16 cellular contexts compared by ENCODE assay signal in the genomic region with DNA sequence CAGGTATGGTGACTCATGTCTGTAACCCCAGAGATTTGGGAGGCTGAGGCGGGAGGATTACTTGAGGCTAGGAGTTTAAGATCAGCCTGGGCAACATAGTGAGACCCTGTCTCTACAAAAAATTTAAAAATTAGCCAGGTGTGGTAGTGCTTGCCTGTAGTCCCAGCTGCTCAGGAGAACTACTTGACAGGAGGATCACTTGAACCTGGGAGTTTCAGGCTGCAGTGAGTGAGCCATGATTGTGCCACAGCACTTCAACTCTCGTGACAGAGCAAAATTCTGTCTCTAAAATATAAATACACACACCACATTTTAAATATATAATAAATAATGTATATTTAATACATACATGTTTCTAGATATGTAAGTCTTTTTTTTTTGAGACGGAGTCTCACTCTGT. TPM values are rescaled to one million over a fixed set of nuclear protein-coding genes. Genes with fewer than 3 reads are reported as not detected.
DNase-seq lines count a peak whose midpoint lies in the region; ATAC-seq, FAIRE-seq and TF ChIP-seq lines count a peak whose summit lies in the region.
"Had no signal": no experiment of that assay in that cellular context is flagged by ENCODE, and none has a peak within 500 bp of the region (broad histone marks: within the 10 kb centered on the region; RNA-seq: fewer than 3 reads in every experiment).

No MANE protein-coding gene starts in this region.

- no peak overlapping the region for H2AFZ ChIP-seq in HepG2 (ENCODE audit: low read length)
- H2AFZ ChIP-seq: GM23248 had no signal

- no peaks in the 10 kb centered on the region for H3K9me3 ChIP-seq in liver (ENCODE audit: control insufficient read depth in 4 of 4, low read length in 3 of 4)
- no peaks in the 10 kb centered on the region for H3K9me3 ChIP-seq in HepG2 (ENCODE audit: low read length)
- H3K9me3 ChIP-seq in right lobe of liver = no peaks in the 10 kb centered on the region
- H3K9me3 ChIP-seq in thyroid gland = no peaks in the 10 kb centered on the region
- H3K9me3 ChIP-seq: A549 had no signal

- H3K4me1 ChIP-seq in liver (ENCODE audit: control insufficient read depth in 4 of 4, insufficient read depth in 4 of 4, low read length in 3 of 4) = peaks cover 6 to 59% (median 51%) of the 10 kb centered on the region in 4 donors
- peaks cover 42% of the 10 kb centered on the region for H3K4me1 ChIP-seq in HepG2 (ENCODE audit: insufficient read depth, low read length)
- peaks cover 0 to 70% (median 21%) of the 10 kb centered on the region in 4 donors for H3K4me1 ChIP-seq in right lobe of liver
- H3K4me1 ChIP-seq in thyroid gland = peaks cover 24 to 47% of the 10 kb centered on the region in 2 donors

- H3K27ac ChIP-seq in liver (ENCODE audit: low read depth in 1 of 2, low read length in 2 of 2) (peak overlapping the region; percentile 32 to 63), HepG2 (ENCODE audit: extremely low read length, insufficient read depth, low read length) (no peak overlapping the region), right lobe of liver (peak overlapping the region in 2 of 3 donors; percentile 51 to 86), thyroid gland (peak overlapping the region; percentile 32 to 54 (median 52))
- H3K27ac ChIP-seq: A549, GM23248 had no signal

- no peak for TF ChIP-seq CTCF in liver (IDR thresholded peaks at IDR 0.05; ENCODE audit: low read depth, low read length, missing input control)
- no peak for TF ChIP-seq CTCF in HepG2 (CRISPR knock-in tag; IDR thresholded peaks at IDR 0.05)
- TF ChIP-seq CTCF in right lobe of liver (IDR thresholded peaks at IDR 0.05) = no peak
- no peak for TF ChIP-seq CTCF in thyroid gland (IDR thresholded peaks at IDR 0.05)

- 94% methylated on average over 3 of the region's 3 CpGs for WGBS in liver
- 97% methylated on average over 3 of the region's 3 CpGs for WGBS in HepG2 (ENCODE audit: low lambda C conversion rate)
- 83% methylated on average over 3 of the region's 3 CpGs for WGBS in right lobe of liver (ENCODE audit: insufficient coverage, low coverage, low lambda C conversion rate, missing lambda C conversion rate)
- 82 to 83% methylated on average over 3 of the region's 3 CpGs for WGBS in thyroid gland, 2 donors

- CTCF ChIA-PET in HepG2 (lab: Yijun Ruan, JAX; ENCODE audit: low intra/inter-chr PET ratio, low total read pairs) = no interaction called here

- TF ChIP-seq POLR2A in HepG2 (IDR thresholded peaks at IDR 0.05; ENCODE audit: insufficient read depth in 1 of 2, low read depth in 2 of 2, low read length in 2 of 2) = no peak
- no peak for TF ChIP-seq POLR2A in right lobe of liver (IDR thresholded peaks at IDR 0.05)
- TF ChIP-seq POLR2A in thyroid gland (IDR thresholded peaks at IDR 0.05) = no peak

- in situ Hi-C loops in HepG2 (cut with HindIII; ENCODE audit: extremely low pct_ligation_motif_present, low pct_unique_long_range_greater_than_20kb) = no loop called here

- no peak overlapping the region for H3K4me2 ChIP-seq in HepG2 (ENCODE audit: low read depth, low read length)
- H3K4me2 ChIP-seq: A549 had no signal

- H3K27me3 ChIP-seq in liver (ENCODE audit: control insufficient read depth in 4 of 4, insufficient read depth in 4 of 4, low read length in 3 of 4) (no peaks in the 10 kb centered on the region), HepG2 (ENCODE audit: control insufficient read depth in 1 of 2, insufficient read depth in 2 of 2, low read length in 2 of 2) (no peaks in the 10 kb centered on the region; a peak in 1 of 5 replicates), right lobe of liver (no peaks in the 10 kb centered on the region), thyroid gland (no peaks in the 10 kb centered on the region)

- intact Hi-C loops in HepG2 (cut with micrococcal nuclease; ENCODE audit: unreplicated experiment) (no loop called here), right lobe of liver (cut with DNase I) (no loop called here), thyroid gland (cut with DNase I) (no loop called here), posterior vena cava (cut with DNase I) (no loop called here)

- no peak for ATAC-seq in HepG2
- no peak for ATAC-seq in right lobe of liver
- ATAC-seq: A549; CD8-positive, alpha-beta T cell; HCT116 had no signal

- BruUV-seq in HepG2 (replicated peaks; lab: Mats Ljungman, UMichigan) = no TSS peak

- no peak for DNase-seq in HepG2 (ENCODE audit: low spot score)
- no peak for DNase-seq in right lobe of liver
- peak; percentile 59 to 64 for DNase-seq in thyroid gland
- DNase-seq in posterior vena cava (ENCODE audit: low spot score) = no peak
- no peak for DNase-seq in AG08396 (ENCODE audit: low spot score)
- DNase-seq: CD8-positive, alpha-beta T cell; COR-L47; DMS153; GF-D8; IMR-90 had no signal

- no peak for TF ChIP-seq EP300 in HepG2 (IDR thresholded peaks at IDR 0.05; ENCODE audit: low read depth in 2 of 2, low read length in 2 of 2)
- TF ChIP-seq EP300 in HepG2 (CRISPR knock-in tag; IDR thresholded peaks at IDR 0.05; ENCODE audit: borderline replicate concordance) = no peak

- H3K4me3 ChIP-seq in liver (ENCODE audit: low read depth in 1 of 3, low read length in 3 of 3) (no peak overlapping the region), HepG2 (replicated peaks in 1 of 3; ENCODE audit: insufficient read depth in 1 of 3, low read depth in 2 of 3, low read length in 3 of 3) (no peak overlapping the region), right lobe of liver (no peak overlapping the region), thyroid gland (replicated peaks in 1 of 3) (no peak overlapping the region)
- H3K4me3 ChIP-seq: A549, GM23248 had no signal

- TF ChIP-seq RAD21 in liver (IDR thresholded peaks at IDR 0.05) (no peak), HepG2 (CRISPR knock-in tag; IDR thresholded peaks at IDR 0.05) (no peak)

- peaks cover 2% of the 10 kb centered on the region for H3K79me2 ChIP-seq in HepG2 (ENCODE audit: insufficient read depth, low read length)

- no peaks in the 10 kb centered on the region for H4K20me1 ChIP-seq in HepG2 (ENCODE audit: insufficient read depth, low read length)

- no peak for FAIRE-seq in HepG2 (lab: Jason Lieb, UNC)
- FAIRE-seq: A549, D721Med, H54 had no signal

- H3K36me3 ChIP-seq in liver (ENCODE audit: control insufficient read depth in 4 of 4, insufficient read depth in 3 of 4, low read depth in 1 of 4, low read length in 3 of 4) = no peaks in the 10 kb centered on the region
- no peaks in the 10 kb centered on the region; a peak in 1 of 5 replicates for H3K36me3 ChIP-seq in HepG2 (replicated peaks in 1 of 2; ENCODE audit: control insufficient read depth in 1 of 2, insufficient read depth in 2 of 2, low read length in 2 of 2)
- H3K36me3 ChIP-seq in right lobe of liver = no peaks in the 10 kb centered on the region
- no peaks in the 10 kb centered on the region for H3K36me3 ChIP-seq in thyroid gland

- H3K9ac ChIP-seq in liver (ENCODE audit: low read depth in 1 of 2, low read length in 2 of 2) (no peak overlapping the region), HepG2 (ENCODE audit: insufficient read depth, low read depth, low read length) (no peak overlapping the region)
- H3K9ac ChIP-seq: GM23248 had no signal

- POLR2A ChIA-PET in HepG2 (lab: Yijun Ruan, JAX) = interaction anchor here (0.8 kb wide), 1 partner anchor 118 kb away, joined by 7 read pairs; the partner anchor contains the start of gene DCAF1

TF ChIP-seq in liver, 16 proteins besides CTCF, POLR2A, EP300 and RAD21:
- TF ChIP-seq, protein P1, sequence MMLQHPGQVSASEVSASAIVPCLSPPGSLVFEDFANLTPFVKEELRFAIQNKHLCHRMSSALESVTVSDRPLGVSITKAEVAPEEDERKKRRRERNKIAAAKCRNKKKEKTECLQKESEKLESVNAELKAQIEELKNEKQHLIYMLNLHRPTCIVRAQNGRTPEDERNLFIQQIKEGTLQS (IDR thresholded peaks at IDR 0.05) = no peak
- no peak for TF ChIP-seq FOXA1 (IDR thresholded peaks at IDR 0.05)
- no peak for TF ChIP-seq HNF4G (IDR thresholded peaks at IDR 0.05)
- TF ChIP-seq YY1 (IDR thresholded peaks at IDR 0.05) = no peak

RNA-seq across cellular contexts. Expression of gene TEX264, which starts 53.5 kb away (rescaled TPM):
- total RNA-seq in liver (10 to 100 TPM; 21.2 to 31.2 TPM), HepG2 (2016; rRNA removed; fragmentation: Illumina TruSeq; extraction: Trizol) (18.8 and 35.2 TPM in 2 replicates), right lobe of liver (10 to 100 TPM; 26.5 to 67.0 (median 40.8) TPM), thyroid gland (100 to 1,000 TPM in 3 of 4 donors, 10 to 100 TPM in 1; 74.3 to 135 (median 122) TPM), posterior vena cava (10 to 100 TPM; 17.8 to 24.8 TPM)
- polyA plus RNA-seq in liver (10 to 100 TPM; 40.0 to 48.4 TPM), HepG2 (2011; rRNA removed) (52.1 and 59.2 TPM in 2 replicates)
- 17.1 and 21.8 TPM in 2 replicates for total RNA-seq in HepG2 (2016; cell fraction: cytosol; rRNA removed; fragmentation: Illumina TruSeq; extraction: Trizol; ENCODE audit: low read depth)
- 21.1 and 37.8 TPM in 2 replicates for total RNA-seq in HepG2 (2016; cell fraction: insoluble cytoplasmic fraction; rRNA removed; fragmentation: Illumina TruSeq; extraction: Trizol)
- total RNA-seq in HepG2 (2016; cell fraction: membrane; rRNA removed; fragmentation: Illumina TruSeq; extraction: Trizol) = 21.4 and 24.5 TPM in 2 replicates
- total RNA-seq in HepG2 (2016; cell fraction: nucleus; rRNA removed; fragmentation: Illumina TruSeq; extraction: Trizol) = 32.3 and 33.9 TPM in 2 replicates
- polyA plus RNA-seq in HepG2 (2011; cell fraction: cytosol; rRNA removed) = 63.4 and 75.9 TPM in 2 replicates
- 42.5 and 44.4 TPM in 2 replicates for polyA plus RNA-seq in HepG2 (2011; cell fraction: nucleus; rRNA removed)
- 22.0 and 25.2 TPM in 2 replicates for polyA plus RNA-seq in HepG2 (2012)
- 20.4 and 25.7 TPM in 2 replicates for polyA plus RNA-seq in HepG2 (2016; cell fraction: cytosol; fragmentation: Illumina TruSeq; extraction: Trizol; ENCODE audit: low read depth)
- polyA plus RNA-seq in HepG2 (2016; cell fraction: insoluble cytoplasmic fraction; fragmentation: Illumina TruSeq; extraction: Trizol; ENCODE audit: low read depth) = 23.5 and 26.8 TPM in 2 replicates
- polyA plus RNA-seq in HepG2 (2016; cell fraction: membrane; fragmentation: Illumina TruSeq; extraction: Trizol; ENCODE audit: low read depth) = 21.8 and 22.3 TPM in 2 replicates
- 54.4 and 73.2 TPM in 2 replicates for polyA plus RNA-seq in HepG2 (2016; cell fraction: nucleus; fragmentation: Illumina TruSeq; extraction: Trizol; ENCODE audit: insufficient read depth, low read depth)
- polyA minus RNA-seq in HepG2 (2011; rRNA and poly(A)+ RNA removed; ENCODE audit: low replicate concordance) = 115 and 158 TPM in 2 replicates
- 28.8 and 28.9 TPM in 2 replicates for polyA minus RNA-seq in HepG2 (2011; cell fraction: cytosol; rRNA and poly(A)+ RNA removed)
- polyA minus RNA-seq in HepG2 (2011; cell fraction: nucleus; rRNA and poly(A)+ RNA removed) = 9.1 and 11.6 TPM in 2 replicates

Comparison
In these comparisons a context has a peak if more than half of its experiments do, and no peak if none do; other contexts are left out.
1. DNase-seq: peak in thyroid gland (2 of 2); none in HepG2 (single experiment), right lobe of liver (0 of 3), posterior vena cava (single experiment) and AG08396 (single experiment).